ENCODE assay signal across 21 cellular contexts in genomic region chr10:31820794-31821369, GRCh38.
"Had no signal": no experiment of that assay in that cellular context is flagged by ENCODE, and none has a peak within 500 bp of the region (broad histone marks: within the 10 kb centered on the region; RNA-seq: fewer than 3 reads in every experiment).

No MANE protein-coding gene starts in this region.

- H3K4me1 ChIP-seq: breast epithelium, colonic mucosa, prostate gland had no signal

- H3K27ac Mint-ChIP-seq: activated naive CD8-positive, alpha-beta T cell; activated T-helper 2 cell treated with anti-CD3 and anti-CD28 coated beads, Interferon-gamma antibody, Interleukin-2, Interleukin-4, amounts not matched to agents 10 μg/mL and 5 μg/mL and 100 μg/mL, durations not matched to agents 14 hours and 24 hours and 36 hours; effector memory CD8-positive, alpha-beta T cell; naive thymus-derived CD4-positive, alpha-beta T cell; stimulated activated naive CD8-positive, alpha-beta T cell treated with anti-CD3 and anti-CD28 coated beads, Interleukin-15, amount 100 ng/mL, for 72 hours had no signal

- H3K9me3 Mint-ChIP-seq: activated T-cell treated with anti-CD3 and anti-CD28 coated beads, Interleukin-2, amount 50 U/mL, for 4 hours; activated T-helper 2 cell treated with anti-CD3 and anti-CD28 coated beads, Interferon-gamma antibody, Interleukin-2, Interleukin-4, amounts not matched to agents 10 μg/mL and 5 μg/mL and 100 μg/mL, durations not matched to agents 14 hours and 24 hours and 36 hours; central memory CD8-positive, alpha-beta T cell; effector memory CD8-positive, alpha-beta T cell; naive thymus-derived CD4-positive, alpha-beta T cell; stimulated activated naive CD8-positive, alpha-beta T cell treated with anti-CD3 and anti-CD28 coated beads, Interleukin-15, amount 100 ng/mL, for 72 hours had no signal

- H3K27ac ChIP-seq: breast epithelium, colonic mucosa, dorsolateral prefrontal cortex, prostate gland had no signal

- H3K4me3 Mint-ChIP-seq: activated naive CD8-positive, alpha-beta T cell; activated T-cell treated with anti-CD3 and anti-CD28 coated beads, Interleukin-2, amount 50 U/mL, for 4 hours; central memory CD8-positive, alpha-beta T cell; effector memory CD8-positive, alpha-beta T cell; naive thymus-derived CD4-positive, alpha-beta T cell; stimulated activated naive CD8-positive, alpha-beta T cell treated with anti-CD3 and anti-CD28 coated beads, Interleukin-15, amount 100 ng/mL, for 72 hours had no signal

- H3K4me3 ChIP-seq: breast epithelium, colonic mucosa, dorsolateral prefrontal cortex, gastrocnemius medialis, prostate gland, tibial artery had no signal

- H3K9me3 ChIP-seq: breast epithelium, colonic mucosa, gastrocnemius medialis, prostate gland, tibial artery had no signal

- H3K27me3 ChIP-seq: breast epithelium, colonic mucosa, dorsolateral prefrontal cortex, gastrocnemius medialis, tibial artery had no signal

- DNase-seq: activated CD8-positive, alpha-beta memory T cell treated with anti-CD3 and anti-CD28 coated beads, Interleukin-2, amount 50 U/mL, for 48 hours; activated naive CD4-positive, alpha-beta T cell; activated T-cell treated with anti-CD3 and anti-CD28 coated beads, Interleukin-2, amount 50 U/mL, for 4 hours; colonic mucosa; dorsolateral prefrontal cortex; effector memory CD8-positive, alpha-beta T cell; gastrocnemius medialis; head of caudate nucleus; hypothalamus; naive thymus-derived CD4-positive, alpha-beta T cell; right cardiac atrium; stimulated activated CD4-positive, alpha-beta T cell treated with anti-CD3 and anti-CD28 coated beads, Interleukin-1b, Interleukin-23, amount 100 ng/mL, for 48 hours; stimulated activated naive CD8-positive, alpha-beta T cell treated with anti-CD3 and anti-CD28 coated beads, Interleukin-15, amount 100 ng/mL, for 72 hours; T-helper 1 cell; tibial artery had no signal

- ATAC-seq: activated T-cell treated with anti-CD3 and anti-CD28 coated beads, Interleukin-2, amount 50 U/mL, for 4 hours; effector memory CD8-positive, alpha-beta T cell; esophagus mucosa; gastrocnemius medialis; naive thymus-derived CD4-positive, alpha-beta T cell; right cardiac atrium; stimulated activated naive CD8-positive, alpha-beta T cell treated with anti-CD3 and anti-CD28 coated beads, Interleukin-15, amount 100 ng/mL, for 72 hours had no signal

- H3K4me1 Mint-ChIP-seq: central memory CD8-positive, alpha-beta T cell; stimulated activated naive CD8-positive, alpha-beta T cell treated with anti-CD3 and anti-CD28 coated beads, Interleukin-15, amount 100 ng/mL, for 72 hours had no signal

- H3K27me3 Mint-ChIP-seq: activated naive CD8-positive, alpha-beta T cell; central memory CD8-positive, alpha-beta T cell; effector memory CD8-positive, alpha-beta T cell; naive thymus-derived CD4-positive, alpha-beta T cell; stimulated activated naive CD8-positive, alpha-beta T cell treated with anti-CD3 and anti-CD28 coated beads, Interleukin-15, amount 100 ng/mL, for 72 hours had no signal

- H3K36me3 ChIP-seq: breast epithelium, colonic mucosa, prostate gland, tibial artery had no signal
